ENCODE assay signal across 1 cellular context in the genomic region with DNA sequence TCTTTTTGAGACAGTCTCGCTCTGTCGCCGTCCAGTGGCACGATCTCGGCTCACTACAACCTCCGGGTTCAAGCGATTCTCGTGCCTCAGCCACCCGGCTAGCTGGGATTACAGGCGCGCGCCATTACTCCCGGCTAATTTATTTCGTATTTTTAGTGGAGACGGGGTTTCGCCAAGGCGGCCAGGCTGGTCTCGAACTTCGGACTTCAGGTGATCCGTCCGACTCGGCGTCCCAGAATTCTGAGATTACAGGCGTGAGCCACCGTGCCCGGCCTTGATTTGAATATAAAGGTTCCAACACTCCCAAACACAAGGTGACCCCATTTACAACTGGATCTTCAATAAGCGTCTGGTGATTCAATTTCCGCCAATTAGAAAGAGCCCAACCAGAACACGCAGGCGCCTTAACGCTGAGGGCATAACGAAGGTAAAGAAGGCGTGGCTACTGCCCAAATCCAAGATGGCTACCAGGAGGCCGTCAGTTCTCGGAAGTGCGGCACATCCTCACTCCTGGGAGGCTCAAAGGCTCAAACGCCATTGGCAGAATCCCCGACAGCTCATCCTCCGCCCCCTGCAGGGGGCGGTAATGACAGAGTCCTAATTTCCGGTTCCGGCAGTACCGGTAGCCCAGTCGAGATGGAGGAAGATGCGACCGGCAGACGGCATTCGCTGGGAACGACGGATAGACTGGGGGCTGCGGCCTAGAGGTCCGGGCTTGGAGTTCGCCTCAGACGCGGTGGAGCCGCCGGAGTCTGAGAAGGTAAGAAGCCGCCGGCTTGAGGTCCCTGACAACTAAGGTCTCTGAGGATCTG.
TF ChIP-seq lines count a peak whose summit lies in the region.

A gene with protein sequence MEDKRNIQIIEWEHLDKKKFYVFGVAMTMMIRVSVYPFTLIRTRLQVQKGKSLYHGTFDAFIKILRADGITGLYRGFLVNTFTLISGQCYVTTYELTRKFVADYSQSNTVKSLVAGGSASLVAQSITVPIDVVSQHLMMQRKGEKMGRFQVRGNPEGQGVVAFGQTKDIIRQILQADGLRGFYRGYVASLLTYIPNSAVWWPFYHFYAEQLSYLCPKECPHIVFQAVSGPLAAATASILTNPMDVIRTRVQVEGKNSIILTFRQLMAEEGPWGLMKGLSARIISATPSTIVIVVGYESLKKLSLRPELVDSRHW (plus strand): TSS at position 617 of the 812 bp plus-strand sequence. CDS start 5,744 bp downstream, outside the sequence.

TF ChIP-seq in HEK293, 187 proteins besides CTCF, POLR2A, EP300 and RAD21 (continued from another document and continues in another):
- TF ChIP-seq ZNF174 (tag by site-specific recombination; IDR thresholded peaks at IDR 0.05) (no peak), ZNF121 (tag by site-specific recombination; IDR thresholded peaks at IDR 0.05) (no peak), ZNF585B (tag by site-specific recombination; IDR thresholded peaks at IDR 0.05) (no peak), YY2 (tag by site-specific recombination; IDR thresholded peaks at IDR 0.05) (peak; percentile 43; the same call in 1 of the 2 replicates), ZNF561 (tag by site-specific recombination; IDR thresholded peaks at IDR 0.05; ENCODE audit: borderline replicate concordance) (peak; percentile 25; the same call in 1 of the 2 replicates), GLIS1 (tag by site-specific recombination; IDR thresholded peaks at IDR 0.05) (peak; percentile 76), SP2 (tag by site-specific recombination; IDR thresholded peaks at IDR 0.05) (peak; percentile 98), OSR2 (tag by site-specific recombination; IDR thresholded peaks at IDR 0.05) (no peak), ZNF629 (tag by site-specific recombination; IDR thresholded peaks at IDR 0.05) (peak; percentile 86), MZF1 (tag by site-specific recombination; IDR thresholded peaks at IDR 0.05; ENCODE audit: borderline replicate concordance) (no peak), ZNF654 (tag by site-specific recombination; IDR thresholded peaks at IDR 0.05; ENCODE audit: low read depth) (no peak), ZNF138 (tag by site-specific recombination; IDR thresholded peaks at IDR 0.05; ENCODE audit: borderline replicate concordance) (no peak), KLF9 (tag by site-specific recombination; IDR thresholded peaks at IDR 0.05; ENCODE audit: low read depth) (peak; percentile 55; the same call in 1 of the 2 replicates), ZFHX2 (tag by site-specific recombination; conservative IDR thresholded peaks at IDR 0.05) (peak; percentile 12; the same call in 1 of the 2 replicates), KLF16 (tag by site-specific recombination; IDR thresholded peaks at IDR 0.05) (peak; percentile 36; the same call in 1 of the 2 replicates), ZBTB8A (tag by site-specific recombination; IDR thresholded peaks at IDR 0.05) (peak; percentile 45; the same call in 1 of the 2 replicates), ZNF416 (tag by site-specific recombination; IDR thresholded peaks at IDR 0.05) (no peak), GLIS2 (tag by site-specific recombination; IDR thresholded peaks at IDR 0.05) (peak; percentile 86), ZNF211 (tag by site-specific recombination; IDR thresholded peaks at IDR 0.05; ENCODE audit: low read depth) (no peak), EGR2 (tag by site-specific recombination; IDR thresholded peaks at IDR 0.05; ENCODE audit: low read depth) (no peak), ZBTB1 (tag by site-specific recombination; IDR thresholded peaks at IDR 0.05) (no peak), ZSCAN30 (tag by site-specific recombination; IDR thresholded peaks at IDR 0.05) (peak; percentile 63; the same call in 1 of the 2 replicates), SP3 (tag by site-specific recombination; IDR thresholded peaks at IDR 0.05) (peak; percentile 99), SCRT1 (tag by site-specific recombination; IDR thresholded peaks at IDR 0.05; ENCODE audit: borderline replicate concordance) (no peak), ZBTB21 (tag by site-specific recombination; IDR thresholded peaks at IDR 0.05) (peak; percentile 53; the same call in 1 of the 2 replicates), ZXDB (tag by site-specific recombination; IDR thresholded peaks at IDR 0.05) (peak; percentile 61), ZNF2 (tag by site-specific recombination; IDR thresholded peaks at IDR 0.05) (peak; percentile 50), ZNF843 (tag by site-specific recombination; IDR thresholded peaks at IDR 0.05) (0 out of 2 replicates have a peak, but pooled peaks have one; percentile 19), ZNF600 (tag by site-specific recombination; IDR thresholded peaks at IDR 0.05) (peak; percentile 64; the same call in 1 of the 2 replicates), ZEB2 (tag by site-specific recombination; IDR thresholded peaks at IDR 0.05) (0 out of 2 replicates have a peak, but pooled peaks have one; percentile 45), ZNF24 (tag by site-specific recombination; IDR thresholded peaks at IDR 0.05) (0 out of 2 replicates have a peak, but pooled peaks have one; percentile 15), YY1 (tag by site-specific recombination; IDR thresholded peaks at IDR 0.05) (peak; percentile 85), ZFP37 (tag by site-specific recombination; IDR thresholded peaks at IDR 0.05) (no peak)
- TF ChIP-seq, protein P1, sequence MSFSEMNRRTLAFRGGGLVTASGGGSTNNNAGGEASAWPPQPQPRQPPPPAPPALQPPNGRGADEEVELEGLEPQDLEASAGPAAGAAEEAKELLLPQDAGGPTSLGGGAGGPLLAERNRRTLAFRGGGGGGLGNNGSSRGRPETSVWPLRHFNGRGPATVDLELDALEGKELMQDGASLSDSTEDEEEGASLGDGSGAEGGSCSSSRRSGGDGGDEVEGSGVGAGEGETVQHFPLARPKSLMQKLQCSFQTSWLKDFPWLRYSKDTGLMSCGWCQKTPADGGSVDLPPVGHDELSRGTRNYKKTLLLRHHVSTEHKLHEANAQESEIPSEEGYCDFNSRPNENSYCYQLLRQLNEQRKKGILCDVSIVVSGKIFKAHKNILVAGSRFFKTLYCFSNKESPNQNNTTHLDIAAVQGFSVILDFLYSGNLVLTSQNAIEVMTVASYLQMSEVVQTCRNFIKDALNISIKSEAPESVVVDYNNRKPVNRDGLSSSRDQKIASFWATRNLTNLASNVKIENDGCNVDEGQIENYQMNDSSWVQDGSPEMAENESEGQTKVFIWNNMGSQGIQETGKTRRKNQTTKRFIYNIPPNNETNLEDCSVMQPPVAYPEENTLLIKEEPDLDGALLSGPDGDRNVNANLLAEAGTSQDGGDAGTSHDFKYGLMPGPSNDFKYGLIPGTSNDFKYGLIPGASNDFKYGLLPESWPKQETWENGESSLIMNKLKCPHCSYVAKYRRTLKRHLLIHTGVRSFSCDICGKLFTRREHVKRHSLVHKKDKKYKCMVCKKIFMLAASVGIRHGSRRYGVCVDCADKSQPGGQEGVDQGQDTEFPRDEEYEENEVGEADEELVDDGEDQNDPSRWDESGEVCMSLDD (tag by site-specific recombination; IDR thresholded peaks at IDR 0.05): 0 out of 2 replicates have a peak, but pooled peaks have one; percentile 18
- TF ChIP-seq, protein P2, sequence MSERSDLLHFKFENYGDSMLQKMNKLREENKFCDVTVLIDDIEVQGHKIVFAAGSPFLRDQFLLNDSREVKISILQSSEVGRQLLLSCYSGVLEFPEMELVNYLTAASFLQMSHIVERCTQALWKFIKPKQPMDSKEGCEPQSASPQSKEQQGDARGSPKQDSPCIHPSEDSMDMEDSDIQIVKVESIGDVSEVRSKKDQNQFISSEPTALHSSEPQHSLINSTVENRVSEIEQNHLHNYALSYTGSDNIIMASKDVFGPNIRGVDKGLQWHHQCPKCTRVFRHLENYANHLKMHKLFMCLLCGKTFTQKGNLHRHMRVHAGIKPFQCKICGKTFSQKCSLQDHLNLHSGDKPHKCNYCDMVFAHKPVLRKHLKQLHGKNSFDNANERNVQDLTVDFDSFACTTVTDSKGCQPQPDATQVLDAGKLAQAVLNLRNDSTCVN (tag by site-specific recombination; optimal IDR thresholded peaks at IDR 0.05): peak; percentile 37
- TF ChIP-seq, protein P3, sequence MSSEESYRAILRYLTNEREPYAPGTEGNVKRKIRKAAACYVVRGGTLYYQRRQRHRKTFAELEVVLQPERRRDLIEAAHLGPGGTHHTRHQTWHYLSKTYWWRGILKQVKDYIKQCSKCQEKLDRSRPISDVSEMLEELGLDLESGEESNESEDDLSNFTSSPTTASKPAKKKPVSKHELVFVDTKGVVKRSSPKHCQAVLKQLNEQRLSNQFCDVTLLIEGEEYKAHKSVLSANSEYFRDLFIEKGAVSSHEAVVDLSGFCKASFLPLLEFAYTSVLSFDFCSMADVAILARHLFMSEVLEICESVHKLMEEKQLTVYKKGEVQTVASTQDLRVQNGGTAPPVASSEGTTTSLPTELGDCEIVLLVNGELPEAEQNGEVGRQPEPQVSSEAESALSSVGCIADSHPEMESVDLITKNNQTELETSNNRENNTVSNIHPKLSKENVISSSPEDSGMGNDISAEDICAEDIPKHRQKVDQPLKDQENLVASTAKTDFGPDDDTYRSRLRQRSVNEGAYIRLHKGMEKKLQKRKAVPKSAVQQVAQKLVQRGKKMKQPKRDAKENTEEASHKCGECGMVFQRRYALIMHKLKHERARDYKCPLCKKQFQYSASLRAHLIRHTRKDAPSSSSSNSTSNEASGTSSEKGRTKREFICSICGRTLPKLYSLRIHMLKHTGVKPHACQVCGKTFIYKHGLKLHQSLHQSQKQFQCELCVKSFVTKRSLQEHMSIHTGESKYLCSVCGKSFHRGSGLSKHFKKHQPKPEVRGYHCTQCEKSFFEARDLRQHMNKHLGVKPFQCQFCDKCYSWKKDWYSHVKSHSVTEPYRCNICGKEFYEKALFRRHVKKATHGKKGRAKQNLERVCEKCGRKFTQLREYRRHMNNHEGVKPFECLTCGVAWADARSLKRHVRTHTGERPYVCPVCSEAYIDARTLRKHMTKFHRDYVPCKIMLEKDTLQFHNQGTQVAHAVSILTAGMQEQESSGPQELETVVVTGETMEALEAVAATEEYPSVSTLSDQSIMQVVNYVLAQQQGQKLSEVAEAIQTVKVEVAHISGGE (tag by site-specific recombination; conservative IDR thresholded peaks at IDR 0.05; ENCODE audit: low read depth): peak; percentile 85
- TF ChIP-seq, protein P4, sequence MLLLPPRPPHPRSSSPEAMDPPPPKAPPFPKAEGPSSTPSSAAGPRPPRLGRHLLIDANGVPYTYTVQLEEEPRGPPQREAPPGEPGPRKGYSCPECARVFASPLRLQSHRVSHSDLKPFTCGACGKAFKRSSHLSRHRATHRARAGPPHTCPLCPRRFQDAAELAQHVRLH (tag by site-specific recombination; IDR thresholded peaks at IDR 0.05): peak; percentile 14; the same call in 1 of the 2 replicates
- TF ChIP-seq, protein P5, sequence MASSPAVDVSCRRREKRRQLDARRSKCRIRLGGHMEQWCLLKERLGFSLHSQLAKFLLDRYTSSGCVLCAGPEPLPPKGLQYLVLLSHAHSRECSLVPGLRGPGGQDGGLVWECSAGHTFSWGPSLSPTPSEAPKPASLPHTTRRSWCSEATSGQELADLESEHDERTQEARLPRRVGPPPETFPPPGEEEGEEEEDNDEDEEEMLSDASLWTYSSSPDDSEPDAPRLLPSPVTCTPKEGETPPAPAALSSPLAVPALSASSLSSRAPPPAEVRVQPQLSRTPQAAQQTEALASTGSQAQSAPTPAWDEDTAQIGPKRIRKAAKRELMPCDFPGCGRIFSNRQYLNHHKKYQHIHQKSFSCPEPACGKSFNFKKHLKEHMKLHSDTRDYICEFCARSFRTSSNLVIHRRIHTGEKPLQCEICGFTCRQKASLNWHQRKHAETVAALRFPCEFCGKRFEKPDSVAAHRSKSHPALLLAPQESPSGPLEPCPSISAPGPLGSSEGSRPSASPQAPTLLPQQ (tag by site-specific recombination; IDR thresholded peaks at IDR 0.05): peak; percentile 46; the same call in 1 of the 2 replicates
- TF ChIP-seq, protein P6, sequence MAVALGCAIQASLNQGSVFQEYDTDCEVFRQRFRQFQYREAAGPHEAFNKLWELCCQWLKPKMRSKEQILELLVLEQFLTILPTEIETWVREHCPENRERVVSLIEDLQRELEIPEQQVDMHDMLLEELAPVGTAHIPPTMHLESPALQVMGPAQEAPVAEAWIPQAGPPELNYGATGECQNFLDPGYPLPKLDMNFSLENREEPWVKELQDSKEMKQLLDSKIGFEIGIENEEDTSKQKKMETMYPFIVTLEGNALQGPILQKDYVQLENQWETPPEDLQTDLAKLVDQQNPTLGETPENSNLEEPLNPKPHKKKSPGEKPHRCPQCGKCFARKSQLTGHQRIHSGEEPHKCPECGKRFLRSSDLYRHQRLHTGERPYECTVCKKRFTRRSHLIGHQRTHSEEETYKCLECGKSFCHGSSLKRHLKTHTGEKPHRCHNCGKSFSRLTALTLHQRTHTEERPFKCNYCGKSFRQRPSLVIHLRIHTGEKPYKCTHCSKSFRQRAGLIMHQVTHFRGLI (tag by site-specific recombination; IDR thresholded peaks at IDR 0.05): peak; percentile 89; the same call in 1 of the 2 replicates
- TF ChIP-seq, protein P7, sequence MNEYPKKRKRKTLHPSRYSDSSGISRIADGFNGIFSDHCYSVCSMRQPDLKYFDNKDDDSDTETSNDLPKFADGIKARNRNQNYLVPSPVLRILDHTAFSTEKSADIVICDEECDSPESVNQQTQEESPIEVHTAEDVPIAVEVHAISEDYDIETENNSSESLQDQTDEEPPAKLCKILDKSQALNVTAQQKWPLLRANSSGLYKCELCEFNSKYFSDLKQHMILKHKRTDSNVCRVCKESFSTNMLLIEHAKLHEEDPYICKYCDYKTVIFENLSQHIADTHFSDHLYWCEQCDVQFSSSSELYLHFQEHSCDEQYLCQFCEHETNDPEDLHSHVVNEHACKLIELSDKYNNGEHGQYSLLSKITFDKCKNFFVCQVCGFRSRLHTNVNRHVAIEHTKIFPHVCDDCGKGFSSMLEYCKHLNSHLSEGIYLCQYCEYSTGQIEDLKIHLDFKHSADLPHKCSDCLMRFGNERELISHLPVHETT (tag by site-specific recombination; IDR thresholded peaks at IDR 0.05): peak; percentile 55; the same call in 1 of the 2 replicates
- TF ChIP-seq, protein P8, sequence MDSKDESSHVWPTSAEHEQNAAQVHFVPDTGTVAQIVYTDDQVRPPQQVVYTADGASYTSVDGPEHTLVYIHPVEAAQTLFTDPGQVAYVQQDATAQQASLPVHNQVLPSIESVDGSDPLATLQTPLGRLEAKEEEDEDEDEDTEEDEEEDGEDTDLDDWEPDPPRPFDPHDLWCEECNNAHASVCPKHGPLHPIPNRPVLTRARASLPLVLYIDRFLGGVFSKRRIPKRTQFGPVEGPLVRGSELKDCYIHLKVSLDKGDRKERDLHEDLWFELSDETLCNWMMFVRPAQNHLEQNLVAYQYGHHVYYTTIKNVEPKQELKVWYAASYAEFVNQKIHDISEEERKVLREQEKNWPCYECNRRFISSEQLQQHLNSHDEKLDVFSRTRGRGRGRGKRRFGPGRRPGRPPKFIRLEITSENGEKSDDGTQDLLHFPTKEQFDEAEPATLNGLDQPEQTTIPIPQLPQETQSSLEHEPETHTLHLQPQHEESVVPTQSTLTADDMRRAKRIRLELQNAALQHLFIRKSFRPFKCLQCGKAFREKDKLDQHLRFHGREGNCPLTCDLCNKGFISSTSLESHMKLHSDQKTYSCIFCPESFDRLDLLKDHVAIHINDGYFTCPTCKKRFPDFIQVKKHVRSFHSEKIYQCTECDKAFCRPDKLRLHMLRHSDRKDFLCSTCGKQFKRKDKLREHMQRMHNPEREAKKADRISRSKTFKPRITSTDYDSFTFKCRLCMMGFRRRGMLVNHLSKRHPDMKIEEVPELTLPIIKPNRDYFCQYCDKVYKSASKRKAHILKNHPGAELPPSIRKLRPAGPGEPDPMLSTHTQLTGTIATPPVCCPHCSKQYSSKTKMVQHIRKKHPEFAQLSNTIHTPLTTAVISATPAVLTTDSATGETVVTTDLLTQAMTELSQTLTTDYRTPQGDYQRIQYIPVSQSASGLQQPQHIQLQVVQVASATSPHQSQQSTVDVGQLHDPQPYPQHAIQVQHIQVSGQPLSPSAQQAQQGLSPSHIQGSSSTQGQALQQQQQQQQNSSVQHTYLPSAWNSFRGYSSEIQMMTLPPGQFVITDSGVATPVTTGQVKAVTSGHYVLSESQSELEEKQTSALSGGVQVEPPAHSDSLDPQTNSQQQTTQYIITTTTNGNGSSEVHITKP (tag by site-specific recombination; IDR thresholded peaks at IDR 0.05): peak; percentile 64
